In the genomic region with DNA sequence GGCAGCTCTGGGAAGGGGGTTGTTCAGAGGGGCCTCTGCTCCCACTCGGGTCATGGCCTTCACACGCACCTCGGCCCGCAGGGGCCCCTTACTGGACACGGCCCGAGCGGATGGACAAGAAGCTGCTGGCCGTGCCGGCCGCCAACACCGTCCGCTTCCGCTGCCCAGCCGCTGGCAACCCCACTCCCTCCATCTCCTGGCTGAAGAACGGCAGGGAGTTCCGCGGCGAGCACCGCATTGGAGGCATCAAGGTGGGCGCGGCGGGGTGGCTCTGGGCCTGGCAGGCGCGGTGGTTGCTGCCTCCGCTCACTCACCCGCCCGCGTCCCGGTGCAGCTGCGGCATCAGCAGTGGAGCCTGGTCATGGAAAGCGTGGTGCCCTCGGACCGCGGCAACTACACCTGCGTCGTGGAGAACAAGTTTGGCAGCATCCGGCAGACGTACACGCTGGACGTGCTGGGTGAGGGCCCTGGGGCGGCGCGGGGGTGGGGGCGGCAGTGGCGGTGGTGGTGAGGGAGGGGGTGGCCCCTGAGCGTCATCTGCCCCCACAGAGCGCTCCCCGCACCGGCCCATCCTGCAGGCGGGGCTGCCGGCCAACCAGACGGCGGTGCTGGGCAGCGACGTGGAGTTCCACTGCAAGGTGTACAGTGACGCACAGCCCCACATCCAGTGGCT, we compare ENCODE assay signal across 26 cellular contexts. TPM values are rescaled to one million over a fixed set of nuclear protein-coding genes. Genes with fewer than 3 reads are reported as not detected.
"Had no signal": no experiment of that assay in that cellular context is flagged by ENCODE, and none has a peak within 500 bp of the region (broad histone marks: within the 10 kb centered on the region; RNA-seq: fewer than 3 reads in every experiment).

No MANE protein-coding gene starts in this region.

- H3K27ac ChIP-seq: left lung, lower lobe of right lung, neural progenitor cell, ovary, sigmoid colon, spleen, thoracic aorta, tibial artery, upper lobe of right lung had no signal

- DNase-seq: hippocampal formation; immature natural killer cell; kidney; left colon; left lung; lower lobe of right lung; mammary epithelial cell; mesendoderm; naive B cell; natural killer cell; nephron progenitor cell; ovary; small intestine; spleen; stimulated activated CD4-positive, alpha-beta T cell treated with anti-CD3 and anti-CD28 coated beads, Interleukin-4, amount 100 ng/mL, for 24 hours; stimulated activated naive CD4-positive, alpha-beta T cell; tibial artery; trophoblast cell; upper lobe of right lung had no signal

- ATAC-seq: left colon; lower lobe of right lung; natural killer cell; stimulated activated effector memory CD8-positive, alpha-beta T cell treated with anti-CD3 and anti-CD28 coated beads, Interleukin-12 subunit alpha, Interleukin-12 subunit beta, amount 100 ng/mL, for 72 hours; upper lobe of right lung had no signal

- H3K9ac ChIP-seq: neural progenitor cell had no signal

- H3K36me3 ChIP-seq: left lung, neural progenitor cell, ovary, sigmoid colon, spleen, thoracic aorta, tibial artery had no signal

- H2AFZ ChIP-seq: neural progenitor cell had no signal

- H3K27me3 ChIP-seq: neural progenitor cell, ovary had no signal

- H3K9me3 ChIP-seq: left lung, lower lobe of right lung, ovary, sigmoid colon, spleen, suprapubic skin, thoracic aorta, tibial artery, upper lobe of right lung had no signal

- H3K4me2 ChIP-seq: neural progenitor cell had no signal

- H3K4me3 ChIP-seq: left lung, lower lobe of right lung, neural progenitor cell, ovary, sigmoid colon, spleen, suprapubic skin, thoracic aorta, tibial artery, upper lobe of right lung had no signal

- H3K4me1 ChIP-seq: lower lobe of right lung, neural progenitor cell, sigmoid colon, tibial artery, upper lobe of right lung had no signal

- FAIRE-seq: islet of Langerhans, kidney, small intestine, urothelium cell line had no signal

RNA-seq across cellular contexts. Expression of a gene that starts 8.3 kb away (rescaled TPM):
- total RNA-seq: natural killer cell had no signal
- polyA plus RNA-seq: immature natural killer cell had no signal
